1 cellular context compared by ENCODE assay signal in the genomic region with DNA sequence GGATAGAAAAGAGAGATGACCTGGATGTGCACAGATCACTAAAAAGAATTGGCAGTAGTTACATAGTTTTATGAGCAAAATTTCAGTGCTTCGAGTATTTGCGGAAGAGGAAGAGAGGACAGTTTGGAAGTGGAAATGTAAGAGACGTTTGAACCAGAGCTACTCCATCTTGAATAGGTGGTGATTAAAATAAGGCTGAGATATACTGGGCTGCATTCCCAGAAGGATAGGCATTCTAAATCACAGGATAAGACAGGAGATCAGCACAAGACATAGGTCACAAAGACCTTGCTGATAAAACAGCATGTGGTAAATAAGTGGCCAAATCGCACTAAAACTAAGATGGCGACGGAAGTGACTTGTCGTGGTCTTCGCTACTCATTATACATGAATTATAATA.
TF ChIP-seq lines count a peak whose summit lies in the region.

No MANE protein-coding gene starts in this region.

TF ChIP-seq in A549, 52 proteins besides CTCF, POLR2A, EP300 and RAD21 (continued from another document):
- TF ChIP-seq, protein P1, sequence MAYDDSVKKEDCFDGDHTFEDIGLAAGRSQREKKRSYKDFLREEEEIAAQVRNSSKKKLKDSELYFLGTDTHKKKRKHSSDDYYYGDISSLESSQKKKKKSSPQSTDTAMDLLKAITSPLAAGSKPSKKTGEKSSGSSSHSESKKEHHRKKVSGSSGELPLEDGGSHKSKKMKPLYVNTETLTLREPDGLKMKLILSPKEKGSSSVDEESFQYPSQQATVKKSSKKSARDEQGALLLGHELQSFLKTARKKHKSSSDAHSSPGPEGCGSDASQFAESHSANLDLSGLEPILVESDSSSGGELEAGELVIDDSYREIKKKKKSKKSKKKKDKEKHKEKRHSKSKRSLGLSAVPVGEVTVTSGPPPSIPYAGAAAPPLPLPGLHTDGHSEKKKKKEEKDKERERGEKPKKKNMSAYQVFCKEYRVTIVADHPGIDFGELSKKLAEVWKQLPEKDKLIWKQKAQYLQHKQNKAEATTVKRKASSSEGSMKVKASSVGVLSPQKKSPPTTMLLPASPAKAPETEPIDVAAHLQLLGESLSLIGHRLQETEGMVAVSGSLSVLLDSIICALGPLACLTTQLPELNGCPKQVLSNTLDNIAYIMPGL (CRISPR knock-in tag; IDR thresholded peaks at IDR 0.05; ENCODE audit: borderline replicate concordance), result no peak
- TF ChIP-seq CHD2 (IDR thresholded peaks at IDR 0.05; ENCODE audit: low read length, partially characterized antibody) (no peak), ZC3H11A (IDR thresholded peaks at IDR 0.05) (no peak), MAZ (IDR thresholded peaks at IDR 0.05; ENCODE audit: borderline replicate concordance, low read depth, low read length) (no peak), NFE2L2 (conservative IDR thresholded peaks at IDR 0.05; ENCODE audit: low read length) (no peak), MYC (IDR thresholded peaks at IDR 0.05; ENCODE audit: borderline replicate concordance, low read length) (no peak), RARB (CRISPR knock-in tag; IDR thresholded peaks at IDR 0.05) (no peak)
TF ChIP-seq in A549: peak in this region for 0.
